Comparison of ENCODE assay signal across 1 cellular context in the genomic region with DNA sequence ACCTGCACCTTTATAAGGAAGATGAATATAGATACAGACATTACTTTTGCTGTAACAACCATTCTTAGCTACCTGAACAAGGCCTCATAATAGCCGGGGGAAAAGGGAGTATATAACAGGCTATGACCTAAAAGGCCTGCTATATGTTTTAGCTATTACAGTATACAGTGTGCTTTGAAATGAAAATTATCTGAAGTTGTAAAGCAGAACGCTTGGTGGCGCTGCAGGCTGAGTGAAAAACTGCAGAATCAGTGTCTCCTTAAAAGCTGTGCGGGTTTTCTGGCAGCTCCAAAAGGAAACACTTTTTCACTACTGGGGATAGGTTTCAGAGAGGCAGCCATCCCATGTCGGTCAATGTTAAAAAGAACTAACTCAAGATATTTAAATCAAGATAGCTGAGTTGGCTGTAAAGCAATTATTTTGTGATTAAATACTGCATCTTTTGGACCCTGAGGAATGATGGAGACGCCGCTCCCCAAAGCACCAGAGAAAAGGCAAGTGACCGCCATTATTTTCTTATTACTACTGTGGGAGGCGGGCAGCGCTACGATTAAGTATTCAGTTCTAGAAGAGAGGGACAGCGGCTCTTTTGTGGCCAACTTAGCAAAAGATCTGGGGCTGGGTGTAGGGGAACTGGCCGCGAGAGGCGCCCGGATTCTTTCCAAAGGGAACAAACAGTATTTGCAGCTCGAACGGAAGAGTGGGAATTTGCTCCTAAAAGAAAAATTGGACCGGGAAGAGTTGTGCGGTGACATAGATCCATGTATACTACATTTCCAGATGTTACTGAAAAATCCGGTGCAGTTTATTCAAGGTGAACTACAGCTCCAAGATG.
TF ChIP-seq lines count a peak whose summit lies in the region.

No MANE protein-coding gene starts in this region.

TF ChIP-seq in K562, 482 proteins besides CTCF, POLR2A, EP300 and RAD21:
- TF ChIP-seq HMG20B (CRISPR knock-in tag; IDR thresholded peaks at IDR 0.05) (no peak), NCOR1 (IDR thresholded peaks at IDR 0.05) (no peak), KAT8 (IDR thresholded peaks at IDR 0.05; ENCODE audit: low read depth) (no peak), MYNN (IDR thresholded peaks at IDR 0.05) (no peak), MYNN (CRISPR knock-in tag; IDR thresholded peaks at IDR 0.05) (no peak), ZNF436 (CRISPR knock-in tag; IDR thresholded peaks at IDR 0.05) (no peak), L3MBTL2 (IDR thresholded peaks at IDR 0.05) (no peak), FOXK2 (conservative IDR thresholded peaks at IDR 0.05 in 1 of 2, IDR thresholded peaks at IDR 0.05 in 1 of 2; ENCODE audit: low read depth in 2 of 2) (no peak), CREB3 (tag; conservative IDR thresholded peaks at IDR 0.05; ENCODE audit: low read depth) (no peak), ZSCAN29 (IDR thresholded peaks at IDR 0.05) (no peak), HMG20A (CRISPR knock-in tag; conservative IDR thresholded peaks at IDR 0.05) (no peak)
TF ChIP-seq in K562: peak in this region for 0.
